ENCODE assay signal across 14 cellular contexts in the genomic region with DNA sequence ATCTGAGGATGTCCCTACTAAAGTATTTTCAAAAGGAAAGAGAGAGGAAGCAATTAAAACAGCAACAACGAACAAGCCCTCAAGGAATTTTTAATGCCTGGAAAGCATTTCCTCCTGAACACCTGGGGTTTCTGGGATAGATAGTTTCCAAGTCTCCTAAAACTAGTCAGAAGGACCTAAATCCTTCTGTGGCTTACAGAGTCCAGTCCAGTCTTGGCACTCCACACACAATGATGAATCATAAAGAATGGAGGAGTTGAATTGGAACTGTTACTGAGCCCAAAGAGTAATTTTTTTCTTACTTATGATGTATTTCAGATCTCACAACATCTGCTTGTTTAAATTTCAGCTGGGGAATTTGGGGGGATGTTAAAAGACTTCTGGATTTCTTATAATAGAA.
DNase-seq lines count a peak whose midpoint lies in the region; ATAC-seq, FAIRE-seq and TF ChIP-seq lines count a peak whose summit lies in the region.
"Had no signal": no experiment of that assay in that cellular context is flagged by ENCODE, and none has a peak within 500 bp of the region (broad histone marks: within the 10 kb centered on the region; RNA-seq: fewer than 3 reads in every experiment).

No MANE protein-coding gene starts in this region.

- TF ChIP-seq CTCF in left ventricle myocardium inferior (IDR thresholded peaks at IDR 0.05; ENCODE audit: borderline replicate concordance) (no peak), astrocyte (IDR thresholded peaks at IDR 0.05; ENCODE audit: insufficient read depth, low read depth, low read length) (no peak), foreskin fibroblast (IDR thresholded peaks at IDR 0.05; ENCODE audit: low read depth, low read length) (no peak), ascending aorta (IDR thresholded peaks at IDR 0.05) (no peak)

- no peak overlapping the region for H3K27ac Mint-ChIP-seq in astrocyte (ENCODE audit: unreplicated experiment)
- H3K27ac Mint-ChIP-seq: activated CD4-positive, alpha-beta T cell treated with anti-CD3 and anti-CD28 coated beads for 36 hours had no signal

- 27 to 33% methylated on average over 1 of the region's 1 CpG for WGBS in aorta, 2 donors

- no peak overlapping the region for H3K9ac ChIP-seq in astrocyte (ENCODE audit: low read length)

- H3K4me1 ChIP-seq in left ventricle myocardium inferior (no peaks in the 10 kb centered on the region), astrocyte (ENCODE audit: insufficient read depth, low read length) (peaks cover 12% of the 10 kb centered on the region), aorta (ENCODE audit: control insufficient read depth in 1 of 2, insufficient read depth in 2 of 2, low read length in 2 of 2) (peaks cover 0 to 6% of the 10 kb centered on the region in 2 donors), ascending aorta (peaks cover 0 to 6% of the 10 kb centered on the region in 2 donors)
- H3K4me1 ChIP-seq: pancreas had no signal

- H3K4me3 Mint-ChIP-seq in astrocyte (ENCODE audit: unreplicated experiment) = no peak overlapping the region
- H3K4me3 Mint-ChIP-seq: activated CD4-positive, alpha-beta T cell treated with anti-CD3 and anti-CD28 coated beads for 36 hours had no signal

- H3K36me3 Mint-ChIP-seq in astrocyte (ENCODE audit: low read depth, unreplicated experiment) = no peaks in the 10 kb centered on the region

- H3K27me3 Mint-ChIP-seq in astrocyte (ENCODE audit: low read depth, unreplicated experiment) = no peaks in the 10 kb centered on the region
- H3K27me3 Mint-ChIP-seq: activated CD4-positive, alpha-beta T cell treated with anti-CD3 and anti-CD28 coated beads for 36 hours had no signal

- no peak overlapping the region for H2AFZ ChIP-seq in astrocyte (ENCODE audit: low read depth, low read length)

- H3K4me2 ChIP-seq in astrocyte (ENCODE audit: low read length) = peak overlapping the region; percentile 39

- FAIRE-seq in astrocyte (lab: Jason Lieb, UNC) = no peak
- FAIRE-seq: A204.1, GM12878, pancreas had no signal

- H3K27ac ChIP-seq in left ventricle myocardium inferior (replicated peaks) (no peak overlapping the region), astrocyte (ENCODE audit: low read depth, low read length) (no peak overlapping the region), aorta (ENCODE audit: low read depth in 1 of 2, low read length in 2 of 2) (no peak overlapping the region), ascending aorta (no peak overlapping the region)
- H3K27ac ChIP-seq: pancreas, transverse colon had no signal

- no peaks in the 10 kb centered on the region for H3K79me2 ChIP-seq in astrocyte (ENCODE audit: insufficient read depth, low read length)

- H3K27me3 ChIP-seq in left ventricle myocardium inferior (ENCODE audit: low read depth) (peaks cover 4% of the 10 kb centered on the region), astrocyte (ENCODE audit: insufficient read depth, low read length) (no peaks in the 10 kb centered on the region), aorta (ENCODE audit: control insufficient read depth in 1 of 2, insufficient read depth in 2 of 2, low read length in 1 of 2) (no peaks in the 10 kb centered on the region), ascending aorta (no peaks in the 10 kb centered on the region)
- H3K27me3 ChIP-seq: pancreas, transverse colon had no signal

- H4K20me1 ChIP-seq in astrocyte (ENCODE audit: insufficient read depth, low read length) = no peaks in the 10 kb centered on the region

- H3K4me3 ChIP-seq in left ventricle myocardium inferior (no peak overlapping the region), astrocyte (ENCODE audit: insufficient read depth, low read depth, low read length) (no peak overlapping the region), foreskin fibroblast (ENCODE audit: low read depth in 1 of 2, low read length in 2 of 2) (no peak overlapping the region), aorta (ENCODE audit: low read length in 2 of 2) (no peak overlapping the region), ascending aorta (no peak overlapping the region)
- H3K4me3 ChIP-seq: GM12878, pancreas, transverse colon had no signal

- H3K9me3 ChIP-seq in left ventricle myocardium inferior (replicated peaks) (no peaks in the 10 kb centered on the region), astrocyte (ENCODE audit: insufficient read depth, low read depth, low read length) (no peaks in the 10 kb centered on the region), aorta (ENCODE audit: control insufficient read depth, low read length) (no peaks in the 10 kb centered on the region), ascending aorta (no peaks in the 10 kb centered on the region)
- H3K9me3 ChIP-seq: pancreas, transverse colon had no signal

- ATAC-seq in Right ventricle myocardium superior (ENCODE audit: poor library complexity) (peak; percentile 52), aorta (ENCODE audit: low FRiP score) (peak; percentile 74), HG02852 (IDR thresholded peaks at IDR 0.05; ENCODE audit: unreplicated experiment) (no peak)
- ATAC-seq: activated CD4-positive, alpha-beta T cell treated with anti-CD3 and anti-CD28 coated beads for 36 hours; GM12878 had no signal

- DNase-seq in Right ventricle myocardium superior = no peak
- DNase-seq in left ventricle myocardium inferior = no peak
- peak; percentile 86 for DNase-seq in astrocyte (ENCODE audit: low read depth)
- peak; percentile 61 to 81 for DNase-seq in foreskin fibroblast
- no peak for DNase-seq in aorta
- no peak for DNase-seq in ureter (ENCODE audit: low spot score)
- DNase-seq in ascending aorta (ENCODE audit: low spot score in 2 of 2) = no peak
- DNase-seq: activated CD4-positive, alpha-beta T cell treated with anti-CD3 and anti-CD28 coated beads for 36 hours; activated T-cell treated with anti-CD3 and anti-CD28 coated beads, Interleukin-2, amount 50 U/mL, for 48 hours; pancreas; transverse colon had no signal

- H3K4me1 Mint-ChIP-seq in astrocyte (ENCODE audit: low read depth, unreplicated experiment) = peaks cover 23% of the 10 kb centered on the region
- H3K4me1 Mint-ChIP-seq: activated CD4-positive, alpha-beta T cell treated with anti-CD3 and anti-CD28 coated beads for 36 hours had no signal

- H3K36me3 ChIP-seq in left ventricle myocardium inferior (no peaks in the 10 kb centered on the region), astrocyte (ENCODE audit: insufficient read depth, low read length) (no peaks in the 10 kb centered on the region), aorta (ENCODE audit: control insufficient read depth in 1 of 2, insufficient read depth in 2 of 2, low read length in 1 of 2) (no peaks in the 10 kb centered on the region), ascending aorta (no peaks in the 10 kb centered on the region)
- H3K36me3 ChIP-seq: pancreas, transverse colon had no signal

- intact Hi-C loops in Right ventricle myocardium superior (cut with DNase I) (no loop called here), left ventricle myocardium inferior (cut with micrococcal nuclease) (no loop called here), aorta (cut with DNase I) (loop anchor here in 1 of 2 donors (5.0 kb wide), 1 partner anchor 61 kb away; no protein-coding TSS in a partner anchor), ascending aorta (cut with DNase I) (loop anchor here (5.0 kb wide), 1 partner anchor 61 kb away; no protein-coding TSS in a partner anchor)

- H3K9me3 Mint-ChIP-seq in astrocyte (ENCODE audit: unreplicated experiment) = no peaks in the 10 kb centered on the region

Comparison
In these comparisons a context has a peak if more than half of its experiments do, and no peak if none do; other contexts are left out.
1. DNase-seq: peak in astrocyte (single experiment) and foreskin fibroblast (2 of 2); none in Right ventricle myocardium superior (single experiment), left ventricle myocardium inferior (single experiment), aorta (0 of 2), ureter (single experiment) and ascending aorta (0 of 2).